15 cellular contexts compared by ENCODE assay signal in genomic region chr18:23539911-23540475, GRCh38. TPM values are rescaled to one million over a fixed set of nuclear protein-coding genes. Genes with fewer than 3 reads are reported as not detected.
A peak's percentile ranks its signal among the peaks of the same experiment; 100 is the strongest.
DNase-seq lines count a peak whose midpoint lies in the region; ATAC-seq, FAIRE-seq and TF ChIP-seq lines count a peak whose summit lies in the region.
"Had no signal": no experiment of that assay in that cellular context is flagged by ENCODE, and none has a peak within 500 bp of the region (broad histone marks: within the 10 kb centered on the region; RNA-seq: fewer than 3 reads in every experiment).

No MANE protein-coding gene starts in this region.

- H3K36me3 Mint-ChIP-seq in activated T-helper 1 cell treated with anti-CD3 and anti-CD28 coated beads, Interleukin-12 subunit alpha, Interleukin-12 subunit beta, Interleukin-2, Interleukin-4 antibody, amounts not matched to agents 30 ng/mL and 10 ng/mL and 1 ng/mL, durations not matched to agents 14 hours and 24 hours and 36 hours (ENCODE audit: low read depth) = peaks cover 66% of the 10 kb centered on the region
- H3K36me3 Mint-ChIP-seq in type B pancreatic cell = peaks cover 37% of the 10 kb centered on the region

- DNase-seq in right lobe of liver (no peak), HepG2 (ENCODE audit: low spot score) (no peak), hepatocyte (ENCODE audit: low spot score) (no peak), type B pancreatic cell (ENCODE audit: extremely low spot score, unreplicated experiment) (no peak), foreskin melanocyte (no peak), GM03348 (ENCODE audit: low spot score) (no peak)
- DNase-seq in activated T-helper 1 cell treated with anti-CD3 and anti-CD28 coated beads, Interleukin-12 subunit alpha, Interleukin-12 subunit beta, Interleukin-2, Interleukin-4 antibody, amounts not matched to agents 30 ng/mL and 10 ng/mL and 1 ng/mL, durations not matched to agents 14 hours and 24 hours and 36 hours (ENCODE audit: low spot score) = no peak
- DNase-seq in stimulated activated CD4-positive, alpha-beta T cell treated with anti-CD3 and anti-CD28 coated beads, Interleukin-2, amount 100 ng/mL, for 24 hours = no peak
- DNase-seq: BE2C, EL, foreskin fibroblast, NCI-H146, NCI-H510A had no signal

- CTCF ChIA-PET in HepG2 (lab: Yijun Ruan, JAX; ENCODE audit: low intra/inter-chr PET ratio, low total read pairs) = no interaction called here

- H3K4me3 ChIP-seq in right lobe of liver (no peak overlapping the region), HepG2 (replicated peaks in 1 of 3; ENCODE audit: insufficient read depth in 1 of 3, low read depth in 2 of 3, low read length in 3 of 3) (no peak overlapping the region), hepatocyte (no peak overlapping the region)

- H3K9me2 ChIP-seq in hepatocyte (replicated peaks; ENCODE audit: insufficient read depth) = no peaks in the 10 kb centered on the region

- H3K4me3 Mint-ChIP-seq in activated T-helper 1 cell treated with anti-CD3 and anti-CD28 coated beads, Interleukin-12 subunit alpha, Interleukin-12 subunit beta, Interleukin-2, Interleukin-4 antibody, amounts not matched to agents 30 ng/mL and 10 ng/mL and 1 ng/mL, durations not matched to agents 14 hours and 24 hours and 36 hours = peak overlapping the region; percentile 61
- H3K4me3 Mint-ChIP-seq in type B pancreatic cell = no peak overlapping the region

- POLR2A ChIA-PET in HepG2 (lab: Yijun Ruan, JAX) = no interaction called here

- ATAC-seq in right lobe of liver = no peak
- no peak for ATAC-seq in HepG2

- H3K27ac ChIP-seq in right lobe of liver (peak overlapping the region in 2 of 3 donors; percentile 46 to 82), HepG2 (ENCODE audit: extremely low read length, insufficient read depth, low read length) (no peak overlapping the region), hepatocyte (peak overlapping the region; percentile 62)
- H3K27ac ChIP-seq: RWPE1 had no signal

- peaks cover 3 to 83% (median 25%) of the 10 kb centered on the region in 4 donors for H3K36me3 ChIP-seq in right lobe of liver
- peaks cover 43 to 97% of the 10 kb centered on the region in 2 experiments for H3K36me3 ChIP-seq in HepG2 (replicated peaks in 1 of 2; ENCODE audit: control insufficient read depth in 1 of 2, insufficient read depth in 2 of 2, low read length in 2 of 2)
- H3K36me3 ChIP-seq in hepatocyte (replicated peaks; ENCODE audit: insufficient read depth, low read depth) = peaks cover 6% of the 10 kb centered on the region
- H3K36me3 ChIP-seq: BE2C had no signal

- H3K4me1 ChIP-seq in right lobe of liver (peaks cover 0 to 25% (median 0%) of the 10 kb centered on the region in 4 donors), HepG2 (ENCODE audit: insufficient read depth, low read length) (peaks cover 19% of the 10 kb centered on the region), hepatocyte (ENCODE audit: insufficient read depth) (peaks cover 21% of the 10 kb centered on the region)
- H3K4me1 ChIP-seq: BE2C had no signal

- no peaks in the 10 kb centered on the region for H3K27me3 ChIP-seq in right lobe of liver
- no peaks in the 10 kb centered on the region for H3K27me3 ChIP-seq in HepG2 (ENCODE audit: control insufficient read depth in 1 of 2, insufficient read depth in 2 of 2, low read length in 2 of 2)
- no peaks in the 10 kb centered on the region for H3K27me3 ChIP-seq in hepatocyte
- H3K27me3 ChIP-seq: BE2C had no signal

- H4K20me1 ChIP-seq in HepG2 (ENCODE audit: insufficient read depth, low read length) (no peaks in the 10 kb centered on the region), hepatocyte (ENCODE audit: insufficient read depth, poor library complexity, severe bottlenecking) (no peaks in the 10 kb centered on the region)

- H2AFZ ChIP-seq in HepG2 (ENCODE audit: low read length) = no peak overlapping the region
- no peak overlapping the region for H2AFZ ChIP-seq in hepatocyte

- no peak for TF ChIP-seq RAD21 in HepG2 (CRISPR knock-in tag; IDR thresholded peaks at IDR 0.05)

- BruUV-seq in HepG2 (replicated peaks; lab: Mats Ljungman, UMichigan) = no TSS peak

- no peak overlapping the region for H3K4me2 ChIP-seq in HepG2 (ENCODE audit: low read depth, low read length)
- no peak overlapping the region for H3K4me2 ChIP-seq in hepatocyte

- TF ChIP-seq POLR2A in right lobe of liver (IDR thresholded peaks at IDR 0.05) (no peak), HepG2 (IDR thresholded peaks at IDR 0.05; ENCODE audit: insufficient read depth in 1 of 2, low read depth in 2 of 2, low read length in 2 of 2) (no peak)

- intact Hi-C loops in right lobe of liver (cut with DNase I) = no loop called here
- intact Hi-C loops in HepG2 (cut with micrococcal nuclease; ENCODE audit: unreplicated experiment) = no loop called here
- intact Hi-C loops in activated T-helper 1 cell treated with anti-CD3 and anti-CD28 coated beads, Interleukin-12 subunit alpha, Interleukin-12 subunit beta, Interleukin-2, Interleukin-4 antibody, amounts not matched to agents 30 ng/mL and 10 ng/mL and 1 ng/mL, durations not matched to agents 14 hours and 24 hours and 36 hours (cut with micrococcal nuclease) = loop anchor here (2.0 to 10.0 kb wide), 2 partner anchors 23 to 65 kb away; no protein-coding TSS in a partner anchor

- in situ Hi-C loops in HepG2 (cut with HindIII; ENCODE audit: extremely low pct_ligation_motif_present, low pct_unique_long_range_greater_than_20kb) = no loop called here

- no peaks in the 10 kb centered on the region for H3K9me3 ChIP-seq in right lobe of liver
- no peaks in the 10 kb centered on the region for H3K9me3 ChIP-seq in HepG2 (ENCODE audit: low read length)
- no peaks in the 10 kb centered on the region for H3K9me3 ChIP-seq in hepatocyte (ENCODE audit: low read depth)
- H3K9me3 ChIP-seq: BE2C had no signal

- peak overlapping the region; percentile 65 for H3K27ac Mint-ChIP-seq in activated T-helper 1 cell treated with anti-CD3 and anti-CD28 coated beads, Interleukin-12 subunit alpha, Interleukin-12 subunit beta, Interleukin-2, Interleukin-4 antibody, amounts not matched to agents 30 ng/mL and 10 ng/mL and 1 ng/mL, durations not matched to agents 14 hours and 24 hours and 36 hours
- H3K27ac Mint-ChIP-seq in type B pancreatic cell = peak overlapping the region; percentile 26
- H3K27ac Mint-ChIP-seq: progenitor cell of endocrine pancreas had no signal

- H3K79me2 ChIP-seq in HepG2 (ENCODE audit: insufficient read depth, low read length) (no peaks in the 10 kb centered on the region), hepatocyte (no peaks in the 10 kb centered on the region)

- TF ChIP-seq EP300 in HepG2 (IDR thresholded peaks at IDR 0.05; ENCODE audit: low read depth in 2 of 2, low read length in 2 of 2) (no peak), HepG2 (CRISPR knock-in tag; IDR thresholded peaks at IDR 0.05; ENCODE audit: borderline replicate concordance) (no peak)

- no peak for FAIRE-seq in HepG2 (lab: Jason Lieb, UNC)

- 53% methylated on average over 3 of the region's 8 CpGs for WGBS in right lobe of liver (ENCODE audit: insufficient coverage, low coverage, low lambda C conversion rate, missing lambda C conversion rate)
- WGBS in HepG2 (ENCODE audit: low lambda C conversion rate) = 95% methylated on average over 8 of the region's 8 CpGs
- 79% methylated on average over 8 of the region's 8 CpGs for WGBS in hepatocyte (ENCODE audit: low lambda C conversion rate, missing lambda C conversion rate)

- peaks cover 39% of the 10 kb centered on the region for H3K4me1 Mint-ChIP-seq in activated T-helper 1 cell treated with anti-CD3 and anti-CD28 coated beads, Interleukin-12 subunit alpha, Interleukin-12 subunit beta, Interleukin-2, Interleukin-4 antibody, amounts not matched to agents 30 ng/mL and 10 ng/mL and 1 ng/mL, durations not matched to agents 14 hours and 24 hours and 36 hours (ENCODE audit: low read depth)
- no peaks in the 10 kb centered on the region for H3K4me1 Mint-ChIP-seq in type B pancreatic cell (ENCODE audit: unreplicated experiment)

- no peaks in the 10 kb centered on the region for H3K27me3 Mint-ChIP-seq in activated T-helper 1 cell treated with anti-CD3 and anti-CD28 coated beads, Interleukin-12 subunit alpha, Interleukin-12 subunit beta, Interleukin-2, Interleukin-4 antibody, amounts not matched to agents 30 ng/mL and 10 ng/mL and 1 ng/mL, durations not matched to agents 14 hours and 24 hours and 36 hours (ENCODE audit: insufficient read depth)
- no peaks in the 10 kb centered on the region for H3K27me3 Mint-ChIP-seq in type B pancreatic cell
- H3K27me3 Mint-ChIP-seq: progenitor cell of endocrine pancreas had no signal

- no peak for TF ChIP-seq CTCF in right lobe of liver (IDR thresholded peaks at IDR 0.05)
- no peak for TF ChIP-seq CTCF in HepG2 (CRISPR knock-in tag; IDR thresholded peaks at IDR 0.05)
- no peak for TF ChIP-seq CTCF in hepatocyte (IDR thresholded peaks at IDR 0.05; ENCODE audit: poor library complexity)
- TF ChIP-seq CTCF in type B pancreatic cell (conservative IDR thresholded peaks at IDR 0.05) = no peak

- no peak overlapping the region for H3K9ac ChIP-seq in HepG2 (ENCODE audit: insufficient read depth, low read depth, low read length)

- no peaks in the 10 kb centered on the region for H3K9me3 Mint-ChIP-seq in activated T-helper 1 cell treated with anti-CD3 and anti-CD28 coated beads, Interleukin-12 subunit alpha, Interleukin-12 subunit beta, Interleukin-2, Interleukin-4 antibody, amounts not matched to agents 30 ng/mL and 10 ng/mL and 1 ng/mL, durations not matched to agents 14 hours and 24 hours and 36 hours
- no peaks in the 10 kb centered on the region for H3K9me3 Mint-ChIP-seq in type B pancreatic cell

RNA-seq across cellular contexts. Expression of gene RMC1, which starts 36.7 kb away (rescaled TPM):
- total RNA-seq in right lobe of liver (10 to 100 TPM; 16.8 to 24.5 (median 21.9) TPM), HepG2 (2016; rRNA removed; fragmentation: Illumina TruSeq; extraction: Trizol) (19.5 and 19.9 TPM in 2 replicates), hepatocyte (20.8 and 26.6 TPM in 2 replicates), type B pancreatic cell (ENCODE audit: low replicate concordance) (25.0 and 33.0 TPM in 2 replicates)
- 9.4 and 11.1 TPM in 2 replicates for total RNA-seq in HepG2 (2016; cell fraction: cytosol; rRNA removed; fragmentation: Illumina TruSeq; extraction: Trizol; ENCODE audit: low read depth)
- 17.0 and 23.9 TPM in 2 replicates for total RNA-seq in HepG2 (2016; cell fraction: insoluble cytoplasmic fraction; rRNA removed; fragmentation: Illumina TruSeq; extraction: Trizol)
- total RNA-seq in HepG2 (2016; cell fraction: membrane; rRNA removed; fragmentation: Illumina TruSeq; extraction: Trizol) = 12.8 and 14.0 TPM in 2 replicates
- 17.5 and 19.2 TPM in 2 replicates for total RNA-seq in HepG2 (2016; cell fraction: nucleus; rRNA removed; fragmentation: Illumina TruSeq; extraction: Trizol)
- polyA plus RNA-seq in HepG2 (2011; rRNA removed) (8.2 and 9.4 TPM in 2 replicates), hepatocyte (26.9 and 37.1 TPM in 2 replicates)
- 5.9 and 8.7 TPM in 2 replicates for polyA plus RNA-seq in HepG2 (2011; cell fraction: cytosol; rRNA removed)
- 21.6 and 24.9 TPM in 2 replicates for polyA plus RNA-seq in HepG2 (2011; cell fraction: nucleus; rRNA removed)
- polyA plus RNA-seq in HepG2 (2012) = 11.0 TPM in 2 replicates
- 4.5 and 5.7 TPM in 2 replicates for polyA plus RNA-seq in HepG2 (2016; cell fraction: cytosol; fragmentation: Illumina TruSeq; extraction: Trizol; ENCODE audit: low read depth)
- polyA plus RNA-seq in HepG2 (2016; cell fraction: insoluble cytoplasmic fraction; fragmentation: Illumina TruSeq; extraction: Trizol; ENCODE audit: low read depth) = 16.4 and 20.9 TPM in 2 replicates
- 7.0 and 8.7 TPM in 2 replicates for polyA plus RNA-seq in HepG2 (2016; cell fraction: membrane; fragmentation: Illumina TruSeq; extraction: Trizol; ENCODE audit: low read depth)
- polyA plus RNA-seq in HepG2 (2016; cell fraction: nucleus; fragmentation: Illumina TruSeq; extraction: Trizol; ENCODE audit: insufficient read depth, low read depth) = 28.4 and 31.5 TPM in 2 replicates
- polyA minus RNA-seq in HepG2 (2011; rRNA and poly(A)+ RNA removed; ENCODE audit: low replicate concordance) = 5.1 and 13.8 TPM in 2 replicates
- polyA minus RNA-seq in HepG2 (2011; cell fraction: cytosol; rRNA and poly(A)+ RNA removed) = 5.4 and 7.3 TPM in 2 replicates
- 12.6 and 17.2 TPM in 2 replicates for polyA minus RNA-seq in HepG2 (2011; cell fraction: nucleus; rRNA and poly(A)+ RNA removed)
- 56.3 and 56.7 TPM in 2 replicates for total RNA-seq in activated T-helper 1 cell treated with anti-CD3 and anti-CD28 coated beads, Interleukin-12 subunit alpha, Interleukin-12 subunit beta, Interleukin-2, Interleukin-4 antibody, amounts not matched to agents 30 ng/mL and 10 ng/mL and 1 ng/mL, durations not matched to agents 14 hours and 24 hours and 36 hours

RNA-seq across cellular contexts. Expression of gene NPC1, which starts 46.3 kb away (rescaled TPM):
- total RNA-seq in right lobe of liver = 10 to 100 TPM; 11.9 to 31.2 (median 20.0) TPM
- total RNA-seq in HepG2 (2016; rRNA removed; fragmentation: Illumina TruSeq; extraction: Trizol) = 28.6 and 46.5 TPM in 2 replicates
- total RNA-seq in HepG2 (2016; cell fraction: cytosol; rRNA removed; fragmentation: Illumina TruSeq; extraction: Trizol; ENCODE audit: low read depth) = 8.3 and 10.0 TPM in 2 replicates
- total RNA-seq in HepG2 (2016; cell fraction: insoluble cytoplasmic fraction; rRNA removed; fragmentation: Illumina TruSeq; extraction: Trizol) = 22.8 and 44.6 TPM in 2 replicates
- total RNA-seq in HepG2 (2016; cell fraction: membrane; rRNA removed; fragmentation: Illumina TruSeq; extraction: Trizol) = 11.8 and 17.8 TPM in 2 replicates
- 80.8 and 107 TPM in 2 replicates for total RNA-seq in HepG2 (2016; cell fraction: nucleus; rRNA removed; fragmentation: Illumina TruSeq; extraction: Trizol)
- 114 and 121 TPM in 2 replicates for polyA plus RNA-seq in HepG2 (2011; rRNA removed)
- polyA plus RNA-seq in HepG2 (2011; cell fraction: cytosol; rRNA removed) = 149 and 162 TPM in 2 replicates
- polyA plus RNA-seq in HepG2 (2011; cell fraction: nucleus; rRNA removed) = 224 and 235 TPM in 2 replicates
- 89.5 and 105 TPM in 2 replicates for polyA plus RNA-seq in HepG2 (2012)
- 2.8 and 3.1 TPM in 2 replicates for polyA plus RNA-seq in HepG2 (2016; cell fraction: cytosol; fragmentation: Illumina TruSeq; extraction: Trizol; ENCODE audit: low read depth)
- 16.2 and 18.5 TPM in 2 replicates for polyA plus RNA-seq in HepG2 (2016; cell fraction: insoluble cytoplasmic fraction; fragmentation: Illumina TruSeq; extraction: Trizol; ENCODE audit: low read depth)
- polyA plus RNA-seq in HepG2 (2016; cell fraction: membrane; fragmentation: Illumina TruSeq; extraction: Trizol; ENCODE audit: low read depth) = 4.5 and 6.4 TPM in 2 replicates
- 80.1 and 82.3 TPM in 2 replicates for polyA plus RNA-seq in HepG2 (2016; cell fraction: nucleus; fragmentation: Illumina TruSeq; extraction: Trizol; ENCODE audit: insufficient read depth, low read depth)
- 256 and 622 TPM in 2 replicates for polyA minus RNA-seq in HepG2 (2011; rRNA and poly(A)+ RNA removed; ENCODE audit: low replicate concordance)
- 144 and 165 TPM in 2 replicates for polyA minus RNA-seq in HepG2 (2011; cell fraction: cytosol; rRNA and poly(A)+ RNA removed)
- 343 and 354 TPM in 2 replicates for polyA minus RNA-seq in HepG2 (2011; cell fraction: nucleus; rRNA and poly(A)+ RNA removed)
- 30.1 and 30.2 TPM in 2 replicates for total RNA-seq in activated T-helper 1 cell treated with anti-CD3 and anti-CD28 coated beads, Interleukin-12 subunit alpha, Interleukin-12 subunit beta, Interleukin-2, Interleukin-4 antibody, amounts not matched to agents 30 ng/mL and 10 ng/mL and 1 ng/mL, durations not matched to agents 14 hours and 24 hours and 36 hours
- total RNA-seq in hepatocyte = 57.5 and 77.2 TPM in 2 replicates
- polyA plus RNA-seq in hepatocyte = 52.5 and 54.0 TPM in 2 replicates
- 43.3 and 49.8 TPM in 2 replicates for total RNA-seq in type B pancreatic cell (ENCODE audit: low replicate concordance)
